In genomic region chr20:59270380-59270779, GRCh38 we compare ENCODE assay signal across 28 cellular contexts. TPM values are rescaled to one million over a fixed set of nuclear protein-coding genes. Genes with fewer than 3 reads are reported as not detected.
"Had no signal": no experiment of that assay in that cellular context is flagged by ENCODE, and none has a peak within 500 bp of the region (broad histone marks: within the 10 kb centered on the region; RNA-seq: fewer than 3 reads in every experiment).

No MANE protein-coding gene starts in this region.

- ATAC-seq: stimulated activated effector memory CD8-positive, alpha-beta T cell treated with anti-CD3 and anti-CD28 coated beads, Interleukin-12 subunit alpha, Interleukin-12 subunit beta, amount 100 ng/mL, for 72 hours; stimulated activated memory B cell treated with anti-CD40 and anti-IgM and Interleukin-4, amounts not matched to agents 10 μg/mL and 1 μg/mL and 100 μg/mL, for 72 hours; stimulated activated naive B cell treated with anti-CD40 and anti-IgM and Interleukin-4, amounts not matched to agents 10 μg/mL and 1 μg/mL and 100 μg/mL, for 72 hours; stimulated activated naive CD8-positive, alpha-beta T cell treated with anti-CD3 and anti-CD28 coated beads, Interleukin-15, amount 100 ng/mL, for 72 hours; stimulated activated naive CD8-positive, alpha-beta T cell treated with anti-CD3 and anti-CD28 coated beads, Interleukin-15, Interleukin-2, amounts not matched to agents 100 U/mL and 50 U/mL, for 24 hours; upper lobe of right lung had no signal

- H3K27me3 ChIP-seq: testis, thyroid gland, upper lobe of left lung, vagina had no signal

- H3K27ac ChIP-seq: stomach, suprapubic skin, testis, thoracic aorta, thyroid gland, tibial artery, tibial nerve, transverse colon, upper lobe of left lung, upper lobe of right lung, uterus, vagina had no signal

- H3K4me3 ChIP-seq: stomach, suprapubic skin, testis, thoracic aorta, thyroid gland, tibial artery, tibial nerve, transverse colon, upper lobe of left lung, upper lobe of right lung, uterus, vagina had no signal

- H3K36me3 ChIP-seq: stomach, suprapubic skin, thoracic aorta, thyroid gland, tibial artery, tibial nerve, transverse colon, upper lobe of left lung, upper lobe of right lung, uterus, vagina had no signal

- H3K4me1 ChIP-seq: stomach, suprapubic skin, tibial artery, tibial nerve, transverse colon, upper lobe of left lung, upper lobe of right lung, uterus, vagina had no signal

- DNase-seq: stimulated activated CD4-positive, alpha-beta T cell treated with anti-CD3 and anti-CD28 coated beads, Interleukin-2, amount 100 ng/mL, for 48 hours; stimulated activated CD4-positive, alpha-beta T cell treated with anti-CD3 and anti-CD28 coated beads, Interleukin-4, amount 100 ng/mL, for 1 hour; stimulated activated CD4-positive, alpha-beta T cell treated with anti-CD3 and anti-CD28 coated beads, Interleukin-4, amount 100 ng/mL, for 24 hours; stimulated activated CD4-positive, alpha-beta T cell treated with anti-CD3 and anti-CD28 coated beads, Interleukin-4, amount 100 ng/mL, for 4 hours; stimulated activated CD8-positive, alpha-beta memory T cell treated with anti-CD3 and anti-CD28 coated beads, Interleukin-4, amount 100 ng/mL, for 48 hours; stimulated activated naive B cell treated with anti-CD40 and anti-IgM and Interleukin-4, amounts not matched to agents 10 μg/mL and 1 μg/mL and 100 μg/mL, for 72 hours; stimulated activated naive CD4-positive, alpha-beta T cell; stimulated activated naive CD4-positive, alpha-beta T cell treated with Interleukin-2 at 50 U/mL for 16 hours; stimulated activated naive CD8-positive, alpha-beta T cell treated with anti-CD3 and anti-CD28 coated beads, Interleukin-15, amount 100 ng/mL, for 72 hours; stimulated activated naive CD8-positive, alpha-beta T cell treated with anti-CD3 and anti-CD28 coated beads, Interleukin-15, Interleukin-2, amounts not matched to agents 100 U/mL and 50 U/mL, for 24 hours; stomach; substantia nigra; testis; thyroid gland; tibial artery; transverse colon; trophoblast cell; upper lobe of left lung; upper lobe of right lung; uterus had no signal

- FAIRE-seq: urothelium cell line had no signal

- H3K9me3 ChIP-seq: stomach, suprapubic skin, testis, thoracic aorta, thyroid gland, tibial artery, tibial nerve, transverse colon, upper lobe of left lung, upper lobe of right lung, uterus, vagina had no signal

RNA-seq across cellular contexts. Expression of gene EDN3, which starts 30.0 kb away (rescaled TPM):
- total RNA-seq: subcutaneous adipose tissue, thoracic aorta had no signal
